In genomic region chr3:9135930-9136525, GRCh38 we compare ENCODE assay signal across 1 cellular context.
TF ChIP-seq lines count a peak whose summit lies in the region.

No MANE protein-coding gene starts in this region.

TF ChIP-seq in SK-N-SH treated with all-trans-retinoic acid at 6 μM for 48 hours, 23 proteins besides CTCF, POLR2A, EP300 and RAD21 (continued from another document):
- no peak for TF ChIP-seq TSHZ2 (CRISPR knock-in tag; IDR thresholded peaks at IDR 0.05)
- no peak for TF ChIP-seq ISL1 (CRISPR knock-in tag; IDR thresholded peaks at IDR 0.05)
- no peak for TF ChIP-seq PATZ1 (CRISPR knock-in tag; IDR thresholded peaks at IDR 0.05; ENCODE audit: borderline replicate concordance)
- no peak for TF ChIP-seq TOX (CRISPR knock-in tag; IDR thresholded peaks at IDR 0.05; ENCODE audit: borderline replicate concordance)
